In genomic region chr7:116165717-116166116, GRCh38 we compare ENCODE assay signal across 11 cellular contexts. TPM values are rescaled to one million over a fixed set of nuclear protein-coding genes. Genes with fewer than 3 reads are reported as not detected.
DNase-seq lines count a peak whose midpoint lies in the region; ATAC-seq and TF ChIP-seq lines count a peak whose summit lies in the region.
"Had no signal": no experiment of that assay in that cellular context is flagged by ENCODE, and none has a peak within 500 bp of the region (broad histone marks: within the 10 kb centered on the region; RNA-seq: fewer than 3 reads in every experiment).

No MANE protein-coding gene starts in this region.

- no peaks in the 10 kb centered on the region for H3K27me3 ChIP-seq in H7 (ENCODE audit: control insufficient read depth, insufficient read depth, low read length)

- no peaks in the 10 kb centered on the region for H3K27me3 Mint-ChIP-seq in activated B cell treated with CpG ODN at 0.5 μM for 24 hours

- H3K4me3 ChIP-seq in H7 (ENCODE audit: insufficient read depth, low read depth, low read length), result no peak overlapping the region

- ATAC-seq in GM18499 (IDR thresholded peaks at IDR 0.05; ENCODE audit: insufficient read depth, unreplicated experiment) (peak; percentile 77), GM21529 (IDR thresholded peaks at IDR 0.05; ENCODE audit: unreplicated experiment) (peak; percentile 62), HG03342 (IDR thresholded peaks at IDR 0.05; ENCODE audit: unreplicated experiment) (peak; percentile 74), activated B cell treated with CpG ODN at 0.5 μM for 24 hours (ENCODE audit: low read depth) (peak; percentile 85)

- no peak for TF ChIP-seq CTCF in activated B cell treated with CpG ODN at 0.5 μM for 24 hours (IDR thresholded peaks at IDR 0.05)

- POLR2A ChIA-PET in activated B cell treated with CpG ODN at 0.5 μM for 24 hours (lab: Charles Lee), result interaction anchor here (2.0 kb wide), 1 partner anchor 45 kb away, joined by 12 read pairs; the partner anchor contains the start of gene TES

- DNase-seq in activated B cell treated with CpG ODN at 0.5 μM for 24 hours (no peak), H7 (no peak), NCI-H187 (lab: John Stamatoyannopoulos, UW) (no peak), SK-N-DZ (ENCODE audit: low spot score) (no peak), T-helper 1 cell (no peak)
- DNase-seq: COR-L47, NCI-H1694 treated with DMSO at 0.1 percent for 48 hours, nucleus accumbens had no signal

- H3K4me3 Mint-ChIP-seq in activated B cell treated with CpG ODN at 0.5 μM for 24 hours, result peak overlapping the region; percentile 61

- H3K36me3 ChIP-seq in H7 (replicated peaks; ENCODE audit: control insufficient read depth, insufficient read depth, low read length), result no peaks in the 10 kb centered on the region

- H3K36me3 Mint-ChIP-seq in activated B cell treated with CpG ODN at 0.5 μM for 24 hours (ENCODE audit: low read depth), result no peaks in the 10 kb centered on the region

- intact Hi-C loops in activated B cell treated with CpG ODN at 0.5 μM for 24 hours (cut with micrococcal nuclease), result loop anchor here (2.0 to 10.0 kb wide), 9 partner anchors 15 to 849 kb away; partner anchors contain the start of genes CAPZA2, MET and TES

- H3K27ac Mint-ChIP-seq in activated B cell treated with CpG ODN at 0.5 μM for 24 hours, result peak overlapping the region; percentile 92

- H3K9me3 Mint-ChIP-seq in activated B cell treated with CpG ODN at 0.5 μM for 24 hours, result no peaks in the 10 kb centered on the region

- H3K4me1 Mint-ChIP-seq in activated B cell treated with CpG ODN at 0.5 μM for 24 hours, result peaks cover 82% of the 10 kb centered on the region

- CTCF ChIA-PET in activated B cell treated with CpG ODN at 0.5 μM for 24 hours (lab: Charles Lee), result interaction anchor here (1.2 to 2.2 kb wide), 9 partner anchors 11 to 426 kb away, joined by 3 to 9 read pairs (median 5); partner anchors contain the start of gene TES

RNA-seq across cellular contexts. Expression of gene TES, which starts 44.6 kb away (rescaled TPM):
- 77.9 and 82.8 TPM in 2 replicates for total RNA-seq in activated B cell treated with CpG ODN at 0.5 μM for 24 hours
- total RNA-seq in H7 (2014; rRNA removed; shearing (Covaris generic)), result 72.5 and 87.3 TPM in 2 replicates
- not detected in 2 replicates for polyA plus RNA-seq in SK-N-DZ (2014; cell fraction: cytosol; rRNA removed)
- not detected in 2 replicates for polyA plus RNA-seq in SK-N-DZ (2014; cell fraction: nucleus; rRNA removed)
